ENCODE assay signal across 27 cellular contexts in the genomic region with DNA sequence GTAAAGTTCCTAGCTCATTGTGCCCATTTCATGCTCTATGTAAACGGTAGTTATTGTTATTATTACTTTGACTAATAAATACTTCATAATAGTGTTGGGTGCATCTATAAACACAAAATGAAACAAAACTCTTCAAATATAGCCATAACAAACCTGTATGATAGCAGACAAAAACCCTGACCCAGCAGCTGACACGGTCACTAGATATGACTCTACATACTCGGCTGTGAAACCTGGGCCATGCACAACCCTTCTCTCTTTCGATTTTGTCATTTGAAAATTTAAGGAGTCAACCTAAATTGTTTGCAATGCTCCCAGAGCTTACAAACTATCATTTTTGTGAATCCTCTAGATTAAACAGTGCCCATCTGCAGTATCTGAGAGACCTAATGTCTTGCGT. TPM values are rescaled to one million over a fixed set of nuclear protein-coding genes. Genes with fewer than 3 reads are reported as not detected.
DNase-seq lines count a peak whose midpoint lies in the region; ATAC-seq lines count a peak whose summit lies in the region.
"Had no signal": no experiment of that assay in that cellular context is flagged by ENCODE, and none has a peak within 500 bp of the region (broad histone marks: within the 10 kb centered on the region; RNA-seq: fewer than 3 reads in every experiment).

No MANE protein-coding gene starts in this region.

- no peaks in the 10 kb centered on the region for H3K4me1 Mint-ChIP-seq in naive thymus-derived CD4-positive, alpha-beta T cell

- no peak overlapping the region for H3K4me3 Mint-ChIP-seq in naive thymus-derived CD4-positive, alpha-beta T cell
- H3K4me3 Mint-ChIP-seq: activated T-cell treated with anti-CD3 and anti-CD28 coated beads, Interleukin-2, amount 50 U/mL, for 4 hours; dendritic cell treated with granulocyte-macrophage colony-stimulating factor and Interleukin-4, amounts not matched to agents 40 ng/mL and 50 ng/mL, for 4 days had no signal

- no peaks in the 10 kb centered on the region for H3K4me1 ChIP-seq in naive thymus-derived CD4-positive, alpha-beta T cell (ENCODE audit: control insufficient read depth in 2 of 2, insufficient read depth in 2 of 2, low read length in 2 of 2)
- H3K4me1 ChIP-seq: prostate gland had no signal

- no peaks in the 10 kb centered on the region for H3K36me3 ChIP-seq in naive thymus-derived CD4-positive, alpha-beta T cell (ENCODE audit: control insufficient read depth in 2 of 3, insufficient read depth in 3 of 3, low read length in 3 of 3)
- H3K36me3 ChIP-seq: neutrophil, prostate gland had no signal

- no peak overlapping the region for H3K27ac ChIP-seq in naive thymus-derived CD4-positive, alpha-beta T cell (ENCODE audit: low read depth, low read length)
- H3K27ac ChIP-seq: C4-2B, neutrophil, prostate gland, testis had no signal

- POLR2A ChIA-PET in naive thymus-derived CD4-positive, alpha-beta T cell (lab: Charles Lee): no interaction called here

- no peaks in the 10 kb centered on the region for H3K9me3 ChIP-seq in naive thymus-derived CD4-positive, alpha-beta T cell (ENCODE audit: control insufficient read depth in 2 of 3, low read length in 3 of 3)
- H3K9me3 ChIP-seq: neutrophil, prostate gland, testis had no signal

- H3K4me3 ChIP-seq in naive thymus-derived CD4-positive, alpha-beta T cell (ENCODE audit: low read length): no peak overlapping the region
- H3K4me3 ChIP-seq: prostate gland, testis had no signal

- peak; percentile 40 for ATAC-seq in GM18517 (IDR thresholded peaks at IDR 0.05; ENCODE audit: unreplicated experiment)
- peak; percentile 45 for ATAC-seq in GM21447 (IDR thresholded peaks at IDR 0.05; ENCODE audit: unreplicated experiment)
- peak; percentile 30 for ATAC-seq in HG03354 (IDR thresholded peaks at IDR 0.05; ENCODE audit: poor library complexity, severe bottlenecking, unreplicated experiment)
- no peak for ATAC-seq in naive thymus-derived CD4-positive, alpha-beta T cell
- no peak for ATAC-seq in HG03139 (IDR thresholded peaks at IDR 0.05; ENCODE audit: unreplicated experiment)
- ATAC-seq: activated T-cell treated with anti-CD3 and anti-CD28 coated beads, Interleukin-2, amount 50 U/mL, for 4 hours had no signal

- H3K27me3 ChIP-seq in naive thymus-derived CD4-positive, alpha-beta T cell (ENCODE audit: control insufficient read depth in 2 of 2, insufficient read depth in 2 of 2, low read length in 2 of 2): no peaks in the 10 kb centered on the region
- H3K27me3 ChIP-seq: neutrophil, testis had no signal

- CTCF ChIA-PET in naive thymus-derived CD4-positive, alpha-beta T cell (lab: Charles Lee): no interaction called here

- intact Hi-C loops in naive thymus-derived CD4-positive, alpha-beta T cell (cut with micrococcal nuclease): no loop called here

- H3K27me3 Mint-ChIP-seq in naive thymus-derived CD4-positive, alpha-beta T cell: peaks cover 0 to 38% (median 27%) of the 10 kb centered on the region in 5 donors
- H3K27me3 Mint-ChIP-seq: dendritic cell treated with granulocyte-macrophage colony-stimulating factor and Interleukin-4, amounts not matched to agents 40 ng/mL and 50 ng/mL, for 4 days had no signal

- H3K9me3 Mint-ChIP-seq in naive thymus-derived CD4-positive, alpha-beta T cell: no peaks in the 10 kb centered on the region
- H3K9me3 Mint-ChIP-seq: activated T-cell treated with anti-CD3 and anti-CD28 coated beads, Interleukin-2, amount 50 U/mL, for 4 hours; dendritic cell treated with granulocyte-macrophage colony-stimulating factor and Interleukin-4, amounts not matched to agents 40 ng/mL and 50 ng/mL, for 4 days had no signal

- H3K27ac Mint-ChIP-seq in naive thymus-derived CD4-positive, alpha-beta T cell: no peak overlapping the region
- H3K27ac Mint-ChIP-seq: dendritic cell treated with granulocyte-macrophage colony-stimulating factor and Interleukin-4, amounts not matched to agents 40 ng/mL and 50 ng/mL, for 4 days had no signal

- H3K36me3 Mint-ChIP-seq in naive thymus-derived CD4-positive, alpha-beta T cell: no peaks in the 10 kb centered on the region

- peak; percentile 62 for DNase-seq in OCI-M1 (lab: John Stamatoyannopoulos, UW)
- DNase-seq in NCI-H748 (lab: John Stamatoyannopoulos, UW; ENCODE audit: unreplicated experiment): no peak
- DNase-seq in naive thymus-derived CD4-positive, alpha-beta T cell: no peak
- no peak for DNase-seq in activated CD4-positive, alpha-beta T cell treated with anti-CD3 and anti-CD28 coated beads, Interleukin-2, amount 50 U/mL, for 4 hours
- DNase-seq: ACHN; activated CD4-positive, alpha-beta T cell treated with anti-CD3 and anti-CD28 coated beads for 1 hour; activated naive CD4-positive, alpha-beta T cell treated with Interleukin-2 at 50 U/mL for 16 hours; activated T-cell treated with anti-CD3 and anti-CD28 coated beads, Interleukin-2, amount 50 U/mL, for 4 hours; amygdala; H7; KBM-7; mammary epithelial cell; NCI-H526 treated with DMSO at 0.1 percent for 48 hours; Right ventricle myocardium superior; testis had no signal

RNA-seq across cellular contexts. Expression of gene RGS13, which starts 8.0 kb away (rescaled TPM):
- under 1 TPM in 1 of 5 experiments, not detected in 4; 0.56 TPM for total RNA-seq in naive thymus-derived CD4-positive, alpha-beta T cell
- not detected for polyA plus RNA-seq in naive thymus-derived CD4-positive, alpha-beta T cell
- total RNA-seq: activated CD8-positive, alpha-beta memory T cell treated with anti-CD3 and anti-CD28 coated beads for 36 hours; activated T-cell treated with anti-CD3 and anti-CD28 coated beads, Interleukin-2, amount 50 U/mL, for 4 hours; bronchial epithelial cell; H7; HT-29; kidney epithelial cell; mammary epithelial cell; prostate gland had no signal
- polyA plus RNA-seq: mammary epithelial cell had no signal

RNA-seq across cellular contexts. Expression of gene RGS1, which starts 52.3 kb away (rescaled TPM):
- total RNA-seq in naive thymus-derived CD4-positive, alpha-beta T cell: 100 to 1,000 TPM in 2 of 5 experiments, 10 to 100 TPM in 1, 1 to 10 TPM in 2; 3.4 to 607 (median 22.1) TPM
- 10 to 100 TPM in 1 of 2 donors, 1 to 10 TPM in 1; 3.4 to 14.3 TPM for polyA plus RNA-seq in naive thymus-derived CD4-positive, alpha-beta T cell
- total RNA-seq: bronchial epithelial cell, H7, HT-29, kidney epithelial cell, mammary epithelial cell had no signal
- polyA plus RNA-seq: mammary epithelial cell had no signal

Comparison
In these comparisons a context has a peak if more than half of its experiments do, and no peak if none do; other contexts are left out.
1. ATAC-seq: peak in GM18517 (single experiment), GM21447 (single experiment) and HG03354 (single experiment); none in naive thymus-derived CD4-positive, alpha-beta T cell (single experiment) and HG03139 (single experiment).